ENCODE assay signal across 40 cellular contexts in genomic region chr2:24514820-24515219, GRCh38.
"Had no signal": no experiment of that assay in that cellular context is flagged by ENCODE, and none has a peak within 500 bp of the region (broad histone marks: within the 10 kb centered on the region; RNA-seq: fewer than 3 reads in every experiment).

No MANE protein-coding gene starts in this region.

- H3K4me3 ChIP-seq: adrenal gland, ascending aorta, body of pancreas, breast epithelium, cardiac muscle cell had no signal

- H3K27me3 ChIP-seq: adrenal gland, ascending aorta, body of pancreas, brain microvascular endothelial cell, breast epithelium had no signal

- H3K9me3 Mint-ChIP-seq: activated naive CD4-positive, alpha-beta T cell treated with anti-CD3 and anti-CD28 coated beads for 36 hours; activated naive CD4-positive, alpha-beta T cell treated with anti-CD3 and anti-CD28 coated beads, Interleukin-2, amount 10 ng/mL, durations not matched to agents 7 days and 5 days; activated naive CD4-positive, alpha-beta T cell treated with anti-CD3 and anti-CD28 coated beads, Interleukin-2, amount 50 U/mL, for 24 hours; activated naive CD4-positive, alpha-beta T cell treated with anti-CD3 and anti-CD28 coated beads, Interleukin-2, amount 50 U/mL, for 72 hours; activated naive CD8-positive, alpha-beta T cell treated with anti-CD3 and anti-CD28 coated beads, Interleukin-2, amount 10 ng/mL, durations not matched to agents 7 days and 5 days; activated naive CD8-positive, alpha-beta T cell treated with anti-CD3 and anti-CD28 coated beads, Interleukin-2, amount 50 U/mL, for 24 hours; activated T-cell treated with anti-CD3 and anti-CD28 coated beads, Interleukin-2, amount 50 U/mL, for 72 hours; activated T-helper 1 cell treated with anti-CD3 and anti-CD28 coated beads, Interleukin-12 subunit alpha, Interleukin-12 subunit beta, Interleukin-2, Interleukin-4 antibody, amounts not matched to agents 30 ng/mL and 10 ng/mL and 1 ng/mL, durations not matched to agents 14 hours and 24 hours and 36 hours; activated T-helper 17 cell treated with anti-CD3 and anti-CD28 coated beads, Interleukin-2, amount 50 U/mL, for 72 hours; activated T-helper 2 cell treated with anti-CD3 and anti-CD28 coated beads, Interferon-gamma antibody, Interleukin-2, Interleukin-4, amounts not matched to agents 10 μg/mL and 5 μg/mL and 100 μg/mL, durations not matched to agents 14 hours and 24 hours and 36 hours; central memory CD8-positive, alpha-beta T cell had no signal

- H3K4me3 Mint-ChIP-seq: activated naive CD4-positive, alpha-beta T cell treated with anti-CD3 and anti-CD28 coated beads for 36 hours; activated naive CD4-positive, alpha-beta T cell treated with anti-CD3 and anti-CD28 coated beads, Interleukin-2, amount 10 ng/mL, durations not matched to agents 7 days and 5 days; activated naive CD4-positive, alpha-beta T cell treated with anti-CD3 and anti-CD28 coated beads, Interleukin-2, amount 50 U/mL, for 24 hours; activated naive CD8-positive, alpha-beta T cell; activated naive CD8-positive, alpha-beta T cell treated with anti-CD3 and anti-CD28 coated beads for 36 hours; activated naive CD8-positive, alpha-beta T cell treated with anti-CD3 and anti-CD28 coated beads, Interleukin-2, amount 10 ng/mL, durations not matched to agents 7 days and 5 days; activated naive CD8-positive, alpha-beta T cell treated with anti-CD3 and anti-CD28 coated beads, Interleukin-2, amount 50 U/mL, for 24 hours; activated T-cell treated with anti-CD3 and anti-CD28 coated beads, Interleukin-2, amount 50 U/mL, for 24 hours; activated T-cell treated with anti-CD3 and anti-CD28 coated beads, Interleukin-2, amount 50 U/mL, for 4 hours; activated T-helper 1 cell treated with anti-CD3 and anti-CD28 coated beads, Interleukin-12 subunit alpha, Interleukin-12 subunit beta, Interleukin-2, Interleukin-4 antibody, amounts not matched to agents 30 ng/mL and 10 ng/mL and 1 ng/mL, durations not matched to agents 14 hours and 24 hours and 36 hours; activated T-helper 17 cell treated with anti-CD3 and anti-CD28 coated beads, Interleukin-2, amount 50 U/mL, for 72 hours; brain; central memory CD8-positive, alpha-beta T cell had no signal

- H3K27ac Mint-ChIP-seq: activated naive CD4-positive, alpha-beta T cell treated with anti-CD3 and anti-CD28 coated beads for 36 hours; activated naive CD4-positive, alpha-beta T cell treated with anti-CD3 and anti-CD28 coated beads, Interleukin-2, amount 10 ng/mL, durations not matched to agents 7 days and 5 days; activated naive CD4-positive, alpha-beta T cell treated with anti-CD3 and anti-CD28 coated beads, Interleukin-2, amount 50 U/mL, for 72 hours; activated naive CD8-positive, alpha-beta T cell; activated naive CD8-positive, alpha-beta T cell treated with anti-CD3 and anti-CD28 coated beads for 36 hours; activated naive CD8-positive, alpha-beta T cell treated with anti-CD3 and anti-CD28 coated beads, Interleukin-2, amount 10 ng/mL, durations not matched to agents 7 days and 5 days; activated T-helper 1 cell treated with anti-CD3 and anti-CD28 coated beads, Interleukin-12 subunit alpha, Interleukin-12 subunit beta, Interleukin-2, Interleukin-4 antibody, amounts not matched to agents 30 ng/mL and 10 ng/mL and 1 ng/mL, durations not matched to agents 14 hours and 24 hours and 36 hours; activated T-helper 17 cell treated with anti-CD3 and anti-CD28 coated beads, Interleukin-2, amount 50 U/mL, for 72 hours; activated T-helper 2 cell treated with anti-CD3 and anti-CD28 coated beads, Interferon-gamma antibody, Interleukin-2, Interleukin-4, amounts not matched to agents 10 μg/mL and 5 μg/mL and 100 μg/mL, durations not matched to agents 14 hours and 24 hours and 36 hours; brain had no signal

- H3K4me1 ChIP-seq: breast epithelium had no signal

- FAIRE-seq: astrocyte, bronchial epithelial cell had no signal

- H3K36me3 Mint-ChIP-seq: activated naive CD8-positive, alpha-beta T cell had no signal

- H3K36me3 ChIP-seq: adrenal gland, ascending aorta, brain microvascular endothelial cell, breast epithelium, cardiac muscle cell had no signal

- ATAC-seq: activated T-cell treated with anti-CD3 and anti-CD28 coated beads, Interleukin-2, amount 50 U/mL, for 4 hours; activated T-cell treated with anti-CD3 and anti-CD28 coated beads, Interleukin-2, amount 50 U/mL, for 72 hours; body of pancreas had no signal

- DNase-seq: activated effector memory CD4-positive, alpha-beta T cell treated with anti-CD3 and anti-CD28 coated beads, Interleukin-2, amount 50 U/mL, for 16 hours; activated effector memory CD4-positive, alpha-beta T cell treated with Interleukin-2 at 50 U/mL for 16 hours; activated gamma-delta T cell; activated gamma-delta T cell treated with Interleukin-2 at 50 U/mL for 16 hours; activated naive CD4-positive, alpha-beta T cell; activated naive CD4-positive, alpha-beta T cell treated with anti-CD3 and anti-CD28 coated beads for 36 hours; activated naive CD4-positive, alpha-beta T cell treated with anti-CD3 and anti-CD28 coated beads, Interleukin-2, amount 10 ng/mL, durations not matched to agents 7 days and 5 days; activated naive CD4-positive, alpha-beta T cell treated with anti-CD3 and anti-CD28 coated beads, Interleukin-2, amount 50 U/mL, for 16 hours; activated naive CD4-positive, alpha-beta T cell treated with Interleukin-2 at 50 U/mL for 16 hours; activated naive CD8-positive, alpha-beta T cell treated with anti-CD3 and anti-CD28 coated beads, Interleukin-2, amount 10 ng/mL, durations not matched to agents 7 days and 5 days; activated T-cell treated with anti-CD3 and anti-CD28 coated beads for 4 hours; activated T-cell treated with anti-CD3 and anti-CD28 coated beads, Interleukin-2, amount 50 U/mL, for 1 hour; activated T-cell treated with anti-CD3 and anti-CD28 coated beads, Interleukin-2, amount 50 U/mL, for 24 hours; activated T-cell treated with anti-CD3 and anti-CD28 coated beads, Interleukin-2, amount 50 U/mL, for 4 hours; activated T-cell treated with anti-CD3 and anti-CD28 coated beads, Interleukin-2, amount 50 U/mL, for 48 hours; activated T-cell treated with anti-CD3 and anti-CD28 coated beads, Interleukin-2, amount 50 U/mL, for 72 hours; amniotic stem cell; amygdala; anterior cingulate cortex; body of pancreas; caudate nucleus; central memory CD4-positive, alpha-beta T cell; cerebellar nuclear complex had no signal

- H3K27ac ChIP-seq: ascending aorta, body of pancreas, brain microvascular endothelial cell, breast epithelium, cardiac muscle cell had no signal

- H3K27me3 Mint-ChIP-seq: activated naive CD4-positive, alpha-beta T cell treated with anti-CD3 and anti-CD28 coated beads, Interleukin-2, amount 10 ng/mL, durations not matched to agents 7 days and 5 days; activated naive CD4-positive, alpha-beta T cell treated with anti-CD3 and anti-CD28 coated beads, Interleukin-2, amount 50 U/mL, for 24 hours; activated naive CD8-positive, alpha-beta T cell; activated naive CD8-positive, alpha-beta T cell treated with anti-CD3 and anti-CD28 coated beads for 36 hours; activated naive CD8-positive, alpha-beta T cell treated with anti-CD3 and anti-CD28 coated beads, Interleukin-2, amount 10 ng/mL, durations not matched to agents 7 days and 5 days; activated naive CD8-positive, alpha-beta T cell treated with anti-CD3 and anti-CD28 coated beads, Interleukin-2, amount 50 U/mL, for 24 hours; activated T-cell treated with anti-CD3 and anti-CD28 coated beads, Interleukin-2, amount 50 U/mL, for 24 hours; activated T-helper 17 cell treated with anti-CD3 and anti-CD28 coated beads, Interleukin-2, amount 50 U/mL, for 72 hours; central memory CD8-positive, alpha-beta T cell had no signal

- H3K9me3 ChIP-seq: adrenal gland, ascending aorta, body of pancreas, breast epithelium had no signal
